8 cellular contexts compared by ENCODE assay signal in genomic region chr17:59845595-59846390, GRCh38.
DNase-seq lines count a peak whose midpoint lies in the region; ATAC-seq lines count a peak whose summit lies in the region.

No MANE protein-coding gene starts in this region.

- no peak overlapping the region for H3K4me3 ChIP-seq in BLaER1

- H3K36me3 Mint-ChIP-seq in activated naive CD8-positive, alpha-beta T cell treated with anti-CD3 and anti-CD28 coated beads, Interleukin-2, amount 50 U/mL, for 24 hours (ENCODE audit: low read depth): peaks cover 24% of the 10 kb centered on the region

- peaks cover 19% of the 10 kb centered on the region for H3K36me3 ChIP-seq in BLaER1

- ATAC-seq in HG02642 (IDR thresholded peaks at IDR 0.05; ENCODE audit: poor library complexity, unreplicated experiment) (peak; percentile 26), GM19455 (IDR thresholded peaks at IDR 0.05; ENCODE audit: unreplicated experiment) (no peak)
- ATAC-seq in activated naive CD8-positive, alpha-beta T cell treated with anti-CD3 and anti-CD28 coated beads, Interleukin-2, amount 50 U/mL, for 24 hours: peak; percentile 12

- no peaks in the 10 kb centered on the region for H3K9me3 ChIP-seq in BLaER1

- peaks cover 88% of the 10 kb centered on the region for H3K4me1 Mint-ChIP-seq in activated naive CD8-positive, alpha-beta T cell treated with anti-CD3 and anti-CD28 coated beads, Interleukin-2, amount 50 U/mL, for 24 hours

- H3K27me3 Mint-ChIP-seq in activated naive CD8-positive, alpha-beta T cell treated with anti-CD3 and anti-CD28 coated beads, Interleukin-2, amount 50 U/mL, for 24 hours: no peaks in the 10 kb centered on the region

- no peaks in the 10 kb centered on the region for H3K27me3 ChIP-seq in BLaER1

- H3K9me3 Mint-ChIP-seq in activated naive CD8-positive, alpha-beta T cell treated with anti-CD3 and anti-CD28 coated beads, Interleukin-2, amount 50 U/mL, for 24 hours: no peaks in the 10 kb centered on the region

- peak overlapping the region; percentile 100 for H3K27ac Mint-ChIP-seq in activated naive CD8-positive, alpha-beta T cell treated with anti-CD3 and anti-CD28 coated beads, Interleukin-2, amount 50 U/mL, for 24 hours

- peaks cover 23% of the 10 kb centered on the region for H3K4me1 ChIP-seq in BLaER1

- no peak overlapping the region for H3K9ac ChIP-seq in BLaER1

- H4K20me1 ChIP-seq in BLaER1: no peaks in the 10 kb centered on the region

- H3K27ac ChIP-seq in BLaER1: 0 out of 2 replicates have a peak overlapping the region, but pooled peaks have one; percentile 4

- peak; percentile 88 for DNase-seq in NCI-H82 (lab: John Stamatoyannopoulos, UW)
- DNase-seq in activated naive CD8-positive, alpha-beta T cell treated with anti-CD3 and anti-CD28 coated beads, Interleukin-2, amount 50 U/mL, for 24 hours: peak; percentile 40
- DNase-seq in iPS-NIHi11 (ENCODE audit: low spot score): peak; percentile 28
- peak; percentile 49 to 51 for DNase-seq in stimulated activated CD4-positive, alpha-beta T cell treated with anti-CD3 and anti-CD28 coated beads, Interleukin-2, amount 100 ng/mL, for 24 hours
- DNase-seq in OCI-M2 (lab: John Stamatoyannopoulos, UW; ENCODE audit: unreplicated experiment): no peak

- H3K4me2 ChIP-seq in BLaER1: peak overlapping the region; percentile 36; the same call in 1 of the 2 replicates

- peak overlapping the region; percentile 48 for H3K4me3 Mint-ChIP-seq in activated naive CD8-positive, alpha-beta T cell treated with anti-CD3 and anti-CD28 coated beads, Interleukin-2, amount 50 U/mL, for 24 hours
